1 cellular context compared by ENCODE assay signal in genomic region chr2:32039447-32040219, GRCh38.
TF ChIP-seq lines count a peak whose summit lies in the region.

DPY30 (minus strand) TSS chr2:32039805; CDS start chr2:32039456, 349 bp downstream.

TF ChIP-seq in HepG2, 621 proteins besides CTCF, POLR2A, EP300 and RAD21 (continued from another document and continues in another):
- no peak for TF ChIP-seq ZNF235 (CRISPR knock-in tag; IDR thresholded peaks at IDR 0.05; ENCODE audit: borderline replicate concordance)
- peak; percentile 96 for TF ChIP-seq CCDC6 (CRISPR knock-in tag; IDR thresholded peaks at IDR 0.05)
- TF ChIP-seq ZNF512B (CRISPR knock-in tag; IDR thresholded peaks at IDR 0.05; ENCODE audit: borderline replicate concordance), result peak; percentile 69; the same call in 1 of the 2 replicates
- peak; percentile 45; the same call in 1 of the 2 replicates for TF ChIP-seq MZF1 (CRISPR knock-in tag; IDR thresholded peaks at IDR 0.05; ENCODE audit: borderline replicate concordance)
- peak; percentile 75 for TF ChIP-seq ZBTB26 (CRISPR knock-in tag; IDR thresholded peaks at IDR 0.05; ENCODE audit: borderline replicate concordance)
- TF ChIP-seq ZNF274 (CRISPR knock-in tag; IDR thresholded peaks at IDR 0.05), result peak; percentile 96
- TF ChIP-seq ARHGAP35 (CRISPR knock-in tag; IDR thresholded peaks at IDR 0.05; ENCODE audit: borderline replicate concordance), result peak; percentile 73; the same call in 1 of the 2 replicates
- peak; percentile 90 for TF ChIP-seq ZNF317 (CRISPR knock-in tag; IDR thresholded peaks at IDR 0.05)
- TF ChIP-seq ZMYM4 (CRISPR knock-in tag; IDR thresholded peaks at IDR 0.05), result peak; percentile 59; the same call in 1 of the 2 replicates
- TF ChIP-seq REL (CRISPR knock-in tag; conservative IDR thresholded peaks at IDR 0.05), result 0 out of 2 replicates have a peak, but pooled peaks have one; percentile 81
- TF ChIP-seq GZF1 (CRISPR knock-in tag; IDR thresholded peaks at IDR 0.05), result peak; percentile 85
- peak; percentile 97; the same call in 1 of the 2 replicates for TF ChIP-seq ZNF337 (CRISPR knock-in tag; IDR thresholded peaks at IDR 0.05; ENCODE audit: borderline replicate concordance, low read depth)
- peak; percentile 88 for TF ChIP-seq HES4 (CRISPR knock-in tag; IDR thresholded peaks at IDR 0.05; ENCODE audit: borderline replicate concordance)
- TF ChIP-seq POLR2G (IDR thresholded peaks at IDR 0.05; ENCODE audit: low read depth, low read length), result peak; percentile 99
- TF ChIP-seq ZNF503 (CRISPR knock-in tag; IDR thresholded peaks at IDR 0.05), result peak; percentile 60
- TF ChIP-seq ZNF101 (CRISPR knock-in tag; IDR thresholded peaks at IDR 0.05; ENCODE audit: borderline replicate concordance, low read depth), result 0 out of 2 replicates have a peak, but pooled peaks have one; percentile 67
- TF ChIP-seq PITX1 (CRISPR knock-in tag; IDR thresholded peaks at IDR 0.05), result peak; percentile 84
- TF ChIP-seq ZNF652 (CRISPR knock-in tag; IDR thresholded peaks at IDR 0.05; ENCODE audit: borderline replicate concordance, low read depth), result no peak
- no peak for TF ChIP-seq ZBTB40 (IDR thresholded peaks at IDR 0.05)
- 0 out of 2 replicates have a peak, but pooled peaks have one; percentile 51 for TF ChIP-seq ZBTB40 (CRISPR knock-in tag; IDR thresholded peaks at IDR 0.05)
- peak; percentile 93 for TF ChIP-seq HOXD1 (CRISPR knock-in tag; IDR thresholded peaks at IDR 0.05)
- TF ChIP-seq ARNTL (CRISPR knock-in tag; IDR thresholded peaks at IDR 0.05), result peak; percentile 84
- TF ChIP-seq ZNF567 (CRISPR knock-in tag; IDR thresholded peaks at IDR 0.05; ENCODE audit: borderline replicate concordance), result peak; percentile 91
- peak; percentile 57; the same call in 1 of the 2 replicates for TF ChIP-seq ZNF615 (CRISPR knock-in tag; IDR thresholded peaks at IDR 0.05; ENCODE audit: borderline replicate concordance)
- TF ChIP-seq ESRRA (CRISPR knock-in tag; IDR thresholded peaks at IDR 0.05; ENCODE audit: low read depth), result peak; percentile 47; the same call in 1 of the 2 replicates
- peak; percentile 52; the same call in 1 of the 2 replicates for TF ChIP-seq SOX13 (IDR thresholded peaks at IDR 0.05)
- peak in 1 of 2 experiments; percentile 52; a peak in 2 of 4 replicates for TF ChIP-seq SOX13 (CRISPR knock-in tag; conservative IDR thresholded peaks at IDR 0.05 in 1 of 2, IDR thresholded peaks at IDR 0.05 in 1 of 2)
- TF ChIP-seq ZNF569 (CRISPR knock-in tag; IDR thresholded peaks at IDR 0.05; ENCODE audit: borderline replicate concordance), result no peak
- TF ChIP-seq ZFP90 (CRISPR knock-in tag; IDR thresholded peaks at IDR 0.05; ENCODE audit: borderline replicate concordance), result peak; percentile 95; the same call in 1 of the 2 replicates
- TF ChIP-seq TP53 (CRISPR knock-in tag; conservative IDR thresholded peaks at IDR 0.05), result peak; percentile 84; the same call in 1 of the 2 replicates
- TF ChIP-seq ZNF878 (CRISPR knock-in tag; IDR thresholded peaks at IDR 0.05), result peak; percentile 94
- TF ChIP-seq TARDBP (CRISPR knock-in tag; IDR thresholded peaks at IDR 0.05), result peak; percentile 83
- 0 out of 2 replicates have a peak, but pooled peaks have one; percentile 58 for TF ChIP-seq DNMT3B (CRISPR knock-in tag; conservative IDR thresholded peaks at IDR 0.05)
- peak; percentile 43; the same call in 1 of the 2 replicates for TF ChIP-seq MIXL1 (CRISPR knock-in tag; IDR thresholded peaks at IDR 0.05)
- TF ChIP-seq NR2F2 (IDR thresholded peaks at IDR 0.05; ENCODE audit: borderline replicate concordance, low read depth), result peak; percentile 42; the same call in 1 of the 2 replicates
- TF ChIP-seq HNF1A (IDR thresholded peaks at IDR 0.05; ENCODE audit: low read depth), result no peak
- peak; percentile 63; the same call in 1 of the 2 replicates for TF ChIP-seq HNF1A (CRISPR knock-in tag; IDR thresholded peaks at IDR 0.05; ENCODE audit: borderline replicate concordance)
- TF ChIP-seq ZNF572 (CRISPR knock-in tag; IDR thresholded peaks at IDR 0.05), result no peak
- TF ChIP-seq SNAPC5 (CRISPR knock-in tag; IDR thresholded peaks at IDR 0.05; ENCODE audit: borderline replicate concordance), result no peak
- peak; percentile 75 for TF ChIP-seq ZNF761 (CRISPR knock-in tag; conservative IDR thresholded peaks at IDR 0.05)
- peak; percentile 60; the same call in 1 of the 2 replicates for TF ChIP-seq RXRB (CRISPR knock-in tag; IDR thresholded peaks at IDR 0.05; ENCODE audit: borderline replicate concordance)
- peak; percentile 84 for TF ChIP-seq TBX2 (CRISPR knock-in tag; IDR thresholded peaks at IDR 0.05; ENCODE audit: borderline replicate concordance)
- TF ChIP-seq TBL1XR1 (IDR thresholded peaks at IDR 0.05; ENCODE audit: borderline replicate concordance, low read length, partially characterized antibody), result no peak
- peak; percentile 80 for TF ChIP-seq GABPB1 (CRISPR knock-in tag; IDR thresholded peaks at IDR 0.05)
- TF ChIP-seq ZNF747 (CRISPR knock-in tag; IDR thresholded peaks at IDR 0.05; ENCODE audit: borderline replicate concordance), result peak; percentile 79; the same call in 1 of the 2 replicates
- TF ChIP-seq ZNF446 (CRISPR knock-in tag; IDR thresholded peaks at IDR 0.05), result no peak; the same call in 1 of the 2 replicates
- 0 out of 2 replicates have a peak, but pooled peaks have one; percentile 79 for TF ChIP-seq XBP1 (CRISPR knock-in tag; IDR thresholded peaks at IDR 0.05)
